8 cellular contexts compared by ENCODE assay signal in the genomic region with DNA sequence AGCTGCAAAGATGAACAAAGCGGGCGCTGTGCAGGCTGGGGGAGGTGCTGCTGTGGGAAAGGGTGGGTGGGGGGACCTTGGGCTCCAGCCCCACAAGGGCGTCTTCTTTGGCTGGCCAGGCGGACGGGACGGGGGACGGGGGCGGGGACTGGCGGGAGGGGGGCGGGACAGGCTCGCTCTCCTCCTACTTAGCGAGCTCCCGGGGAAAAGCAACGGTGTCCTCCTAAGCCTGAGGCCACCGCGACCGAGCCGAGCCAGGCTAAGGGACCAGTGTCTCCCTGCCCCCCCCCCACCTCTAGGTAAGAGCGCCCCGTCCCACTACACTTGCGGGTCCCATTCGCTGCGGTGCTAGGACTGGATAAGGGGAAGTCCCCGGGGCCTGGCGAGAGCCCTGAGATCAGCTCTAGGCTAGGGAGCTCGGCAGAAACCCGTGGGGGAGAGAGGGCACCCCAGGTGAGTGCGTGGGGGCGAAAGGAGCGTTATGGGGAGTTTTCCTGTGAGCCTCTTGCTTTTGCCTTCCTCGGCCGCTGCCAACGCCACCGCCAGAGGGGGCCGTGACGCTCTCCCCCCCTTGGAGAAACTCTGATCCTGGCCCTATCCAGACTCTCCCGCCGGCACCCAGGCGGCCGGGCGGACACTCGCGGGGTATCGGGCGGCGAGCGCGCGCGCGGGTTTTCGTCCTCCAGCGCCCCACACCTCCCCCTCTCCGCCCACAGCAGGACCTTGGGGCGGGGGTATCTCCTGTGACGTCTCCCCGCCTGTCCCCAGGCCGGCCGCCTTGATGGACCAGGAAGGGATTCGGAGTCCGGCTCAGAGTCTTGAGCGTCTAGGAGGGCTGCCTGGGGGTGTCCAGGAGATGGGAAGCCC. TPM values are rescaled to one million over a fixed set of nuclear protein-coding genes. Genes with fewer than 3 reads are reported as not detected.
DNase-seq lines count a peak whose midpoint lies in the region; ATAC-seq and TF ChIP-seq lines count a peak whose summit lies in the region.

A gene (plus strand): TSS at position 215 of the 867 bp plus-strand sequence. CDS start 6,222 bp downstream, outside the sequence.

- intact Hi-C loops in HCT116 (cut with micrococcal nuclease): loop anchor here (2.0 kb wide), 1 partner anchor 51 kb away; no protein-coding TSS in a partner anchor
- intact Hi-C loops in thyroid gland (cut with DNase I): loop anchor here (5.0 kb wide), 1 partner anchor 50 kb away; no protein-coding TSS in a partner anchor

- no peaks in the 10 kb centered on the region for H3K27me3 Mint-ChIP-seq in activated naive CD4-positive, alpha-beta T cell treated with anti-CD3 and anti-CD28 coated beads, Interleukin-2, amount 50 U/mL, for 24 hours
- H3K27me3 Mint-ChIP-seq in nephron (ENCODE audit: low read depth): peaks cover 28% of the 10 kb centered on the region

- no peaks in the 10 kb centered on the region for H3K9me2 ChIP-seq in HCT116 (ENCODE audit: insufficient read depth)

- POLR2A ChIA-PET in HCT116 (lab: Charles Lee) (interaction anchor here (0.7 to 3.5 kb wide), 4 partner anchors 14 to 344 kb away, joined by 3 to 19 read pairs (median 3); no protein-coding TSS in a partner anchor), RWPE1 (lab: Yijun Ruan, JAX; ENCODE audit: low non-redundant PET) (interaction anchor here (0.6 kb wide), 1 partner anchor 15 kb away, joined by 3 read pairs; no protein-coding TSS in a partner anchor)

- TF ChIP-seq RAD21 in HCT116 (IDR thresholded peaks at IDR 0.05; ENCODE audit: low read depth): peak; percentile 48

- CTCF ChIA-PET in HCT116 (lab: Charles Lee) (interaction anchor here (0.8 to 2.6 kb wide), 8 partner anchors 8 to 82 kb away, joined by 3 to 10 read pairs (median 4); no protein-coding TSS in a partner anchor), RWPE1 (lab: Yijun Ruan, JAX) (interaction anchor here (0.6 to 4.6 kb wide), 8 partner anchors 8 to 405 kb away, joined by 3 to 25 read pairs (median 4); no protein-coding TSS in a partner anchor)

- H3K27ac ChIP-seq in HCT116 (ENCODE audit: low read depth, low read length) (peak within 1 kb of the TSS; percentile 59), RWPE1 (peak within 1 kb of the TSS; percentile 94), gastroesophageal sphincter (peak within 1 kb of the TSS; percentile 68 to 94 (median 92)), thyroid gland (peak within 1 kb of the TSS; percentile 66 to 94 (median 87))

- no TSS peak for BruUV-seq in HCT116 (replicated peaks; lab: Mats Ljungman, UMichigan)

- 0% methylated on average over 3 of the region's 62 CpGs; no CpG with 5 or more reads in 1 of the 2 donors for WGBS in gastroesophageal sphincter (ENCODE audit: low coverage in 1 of 2), 2 donors
- 12 to 23% methylated on average over 4 to 5 of the region's 62 CpGs for WGBS in thyroid gland, 2 donors

- H3K36me3 ChIP-seq in HCT116 (ENCODE audit: control insufficient read depth in 1 of 2, insufficient read depth in 2 of 2, low read length in 2 of 2) (no peaks in the 10 kb centered on the region), gastroesophageal sphincter (peaks cover 0 to 5% of the 10 kb centered on the region in 2 donors), thyroid gland (peaks cover under 1 to 4% of the 10 kb centered on the region in 2 donors)

- H3K4me1 ChIP-seq in HCT116 (ENCODE audit: control insufficient read depth in 1 of 2, insufficient read depth in 2 of 2, low read length in 2 of 2): peaks cover 12 to 33% of the 10 kb centered on the region in 2 experiments; a peak in 3 of 4 replicates
- H3K4me1 ChIP-seq in gastroesophageal sphincter: peaks cover 0 to 94% (median 30%) of the 10 kb centered on the region in 3 donors
- peaks cover 14 to 48% of the 10 kb centered on the region in 2 donors for H3K4me1 ChIP-seq in thyroid gland

- peak; percentile 57 to 60 (median 58); a peak in 5 of 6 replicates for TF ChIP-seq CTCF in HCT116 (IDR thresholded peaks at IDR 0.05 in 2 of 3, conservative IDR thresholded peaks at IDR 0.05 in 1 of 3; ENCODE audit: borderline replicate concordance in 1 of 3, insufficient read depth in 1 of 3, low read depth in 2 of 3, low read length in 2 of 3)
- TF ChIP-seq CTCF in RWPE1 (conservative IDR thresholded peaks at IDR 0.05; ENCODE audit: low read depth): peak; percentile 60
- TF ChIP-seq CTCF in gastroesophageal sphincter (IDR thresholded peaks at IDR 0.05): peak in 3 of 4 experiments; percentile 64 to 75 (median 69)
- peak; percentile 40 to 54 (median 46) for TF ChIP-seq CTCF in nephron (IDR thresholded peaks at IDR 0.05; ENCODE audit: unreplicated experiment in 3 of 3)
- TF ChIP-seq CTCF in thyroid gland (IDR thresholded peaks at IDR 0.05): peak in 4 of 6 experiments; percentile 19 to 48 (median 42)

- DNase-seq in AG08396 (ENCODE audit: low spot score): peak; percentile 82
- DNase-seq in HCT116 (ENCODE audit: low read depth, low spot score): no peak
- peak; percentile 71 for DNase-seq in RWPE1 (ENCODE audit: low spot score)
- DNase-seq in thyroid gland: peak; percentile 64 to 67

- peaks cover 1% of the 10 kb centered on the region for H3K36me3 Mint-ChIP-seq in activated naive CD4-positive, alpha-beta T cell treated with anti-CD3 and anti-CD28 coated beads, Interleukin-2, amount 50 U/mL, for 24 hours
- H3K36me3 Mint-ChIP-seq in nephron (ENCODE audit: low read depth): peaks cover 4% of the 10 kb centered on the region

- no peaks in the 10 kb centered on the region for H3K9me3 ChIP-seq in HCT116 (ENCODE audit: control insufficient read depth in 1 of 2, insufficient read depth in 1 of 2, low read depth in 1 of 2, low read length in 2 of 2)
- no peaks in the 10 kb centered on the region for H3K9me3 ChIP-seq in gastroesophageal sphincter
- no peaks in the 10 kb centered on the region for H3K9me3 ChIP-seq in thyroid gland

- peak within 1 kb of the TSS; percentile 78 for H3K9ac ChIP-seq in HCT116 (ENCODE audit: low read length)

- no peaks in the 10 kb centered on the region for H3K79me2 ChIP-seq in HCT116 (ENCODE audit: insufficient read depth, low read length)

- H3K4me3 Mint-ChIP-seq in activated naive CD4-positive, alpha-beta T cell treated with anti-CD3 and anti-CD28 coated beads, Interleukin-2, amount 50 U/mL, for 24 hours: peak within 1 kb of the TSS; percentile 81
- peak within 1 kb of the TSS; percentile 84 to 91 (median 88) for H3K4me3 Mint-ChIP-seq in nephron

- H3K4me3 ChIP-seq in HCT116 (replicated peaks in 1 of 2; ENCODE audit: low read depth in 1 of 2, low read length in 2 of 2) (peak within 1 kb of the TSS; percentile 69 to 79), gastroesophageal sphincter (peak within 1 kb of the TSS; percentile 57 to 87), thyroid gland (replicated peaks in 1 of 3) (peak within 1 kb of the TSS; percentile 40 to 75 (median 63))

- H2AFZ ChIP-seq in HCT116 (ENCODE audit: low read depth, low read length, poor library complexity, severe bottlenecking): peak within 1 kb of the TSS; percentile 78

- no peaks in the 10 kb centered on the region for H3K27me3 ChIP-seq in HCT116 (ENCODE audit: insufficient read depth, low read length)
- no peaks in the 10 kb centered on the region for H3K27me3 ChIP-seq in gastroesophageal sphincter
- H3K27me3 ChIP-seq in thyroid gland: no peaks in the 10 kb centered on the region

- H3K27ac Mint-ChIP-seq in activated naive CD4-positive, alpha-beta T cell treated with anti-CD3 and anti-CD28 coated beads, Interleukin-2, amount 50 U/mL, for 24 hours: peak within 1 kb of the TSS; percentile 63
- H3K27ac Mint-ChIP-seq in nephron: peak within 1 kb of the TSS; percentile 95 to 99 (median 95)

- H3K9me3 Mint-ChIP-seq in activated naive CD4-positive, alpha-beta T cell treated with anti-CD3 and anti-CD28 coated beads, Interleukin-2, amount 50 U/mL, for 24 hours: no peaks in the 10 kb centered on the region
- no peaks in the 10 kb centered on the region for H3K9me3 Mint-ChIP-seq in nephron

- no peak for TF ChIP-seq EP300 in gastroesophageal sphincter (IDR thresholded peaks at IDR 0.05)

- H4K20me1 ChIP-seq in HCT116 (ENCODE audit: insufficient read depth): no peaks in the 10 kb centered on the region

- RAD21 ChIA-PET in HCT116 (lab: Charles Lee; ENCODE audit: low non-redundant PET in 1 of 2, low total read pairs in 2 of 2, uncharacterized antibody in 2 of 2, unreplicated experiment in 2 of 2): no interaction called here

- peak within 1 kb of the TSS; percentile 99 for H3K4me2 ChIP-seq in HCT116 (ENCODE audit: low read length)

- TF ChIP-seq POLR2A in HCT116 (IDR thresholded peaks at IDR 0.05; ENCODE audit: borderline replicate concordance, extremely low read depth, insufficient read depth, insufficient read length) (peak; percentile 33), gastroesophageal sphincter (IDR thresholded peaks at IDR 0.05) (no peak), thyroid gland (IDR thresholded peaks at IDR 0.05) (peak in 1 of 2 donors; percentile 32)

- ATAC-seq in HCT116 (peak; percentile 71), gastroesophageal sphincter (peak; percentile 50), GM21515 (IDR thresholded peaks at IDR 0.05; ENCODE audit: unreplicated experiment) (no peak)

- peaks cover 27% of the 10 kb centered on the region for H3K4me1 Mint-ChIP-seq in activated naive CD4-positive, alpha-beta T cell treated with anti-CD3 and anti-CD28 coated beads, Interleukin-2, amount 50 U/mL, for 24 hours
- peaks cover 67% of the 10 kb centered on the region for H3K4me1 Mint-ChIP-seq in nephron

TF ChIP-seq in HCT116, 20 proteins besides CTCF, POLR2A, EP300 and RAD21:
- TF ChIP-seq POLR2AphosphoS5 (IDR thresholded peaks at IDR 0.05; ENCODE audit: low read depth, low read length): peak; percentile 45; the same call in 1 of the 2 replicates
- no peak for TF ChIP-seq EGR1 (IDR thresholded peaks at IDR 0.05; ENCODE audit: low read depth)
TF ChIP-seq in HCT116: peak in this region for 1.

RNA-seq across cellular contexts. Expression of the gene that starts here (rescaled TPM):
- total RNA-seq in HCT116 (2021; ENCODE audit: unreplicated experiment): 36.2 TPM
- 19.1 and 21.7 TPM in 2 replicates for polyA plus RNA-seq in HCT116 (2012)
- total RNA-seq in gastroesophageal sphincter: 100 to 1,000 TPM in 2 of 4 donors, 10 to 100 TPM in 2; 45.8 to 144 (median 101) TPM
- total RNA-seq in thyroid gland: 100 to 1,000 TPM in 3 of 4 donors, 10 to 100 TPM in 1; 73.2 to 158 (median 120) TPM
